ENCODE assay signal across 8 cellular contexts in genomic region chr11:38791346-38791961, GRCh38.
DNase-seq lines count a peak whose midpoint lies in the region; ATAC-seq and TF ChIP-seq lines count a peak whose summit lies in the region.

No MANE protein-coding gene starts in this region.

- DNase-seq in BJ (ENCODE audit: low read depth) (peak; percentile 3), NCI-H460 (ENCODE audit: extremely low read depth, low read depth) (peak; percentile 51), astrocyte of the spinal cord (ENCODE audit: low read depth, low spot score) (peak; percentile 75), islet precursor cell (peak; percentile 54), tibial nerve (ENCODE audit: low spot score in 2 of 2) (peak in 1 of 2 donors; percentile 67)
- no peak for DNase-seq in activated CD4-positive, CD25-positive, alpha-beta regulatory T cell (lab: John Stamatoyannopoulos, UW)

- TF ChIP-seq POLR2A in tibial nerve (IDR thresholded peaks at IDR 0.05) = no peak

- H3K36me3 ChIP-seq in BJ (ENCODE audit: control insufficient read depth, insufficient read depth, low read length) = no peaks in the 10 kb centered on the region
- H3K36me3 ChIP-seq in tibial nerve = no peaks in the 10 kb centered on the region

- CTCF ChIA-PET in BJ (lab: Yijun Ruan, JAX) = interaction anchor here (0.5 to 1.8 kb wide), 15 partner anchors 12 to 1377 kb away, joined by 3 to 8 read pairs (median 4); no protein-coding TSS in a partner anchor

- ATAC-seq in GM18511 (IDR thresholded peaks at IDR 0.05; ENCODE audit: unreplicated experiment) = peak; percentile 80
- ATAC-seq in HG03280 (IDR thresholded peaks at IDR 0.05; ENCODE audit: unreplicated experiment) = peak; percentile 77

- H3K27ac ChIP-seq in tibial nerve = no peak overlapping the region

- POLR2A ChIA-PET in BJ (lab: Charles Lee) = no interaction called here

- no peak overlapping the region for H3K4me3 ChIP-seq in BJ (ENCODE audit: low read depth, low read length)
- H3K4me3 ChIP-seq in astrocyte of the spinal cord (ENCODE audit: low read depth, low read length) = no peak overlapping the region
- no peak overlapping the region for H3K4me3 ChIP-seq in tibial nerve

- H3K9me3 ChIP-seq in tibial nerve = no peaks in the 10 kb centered on the region

- TF ChIP-seq CTCF in BJ (IDR thresholded peaks at IDR 0.05; ENCODE audit: insufficient read depth, low read depth, low read length) (peak; percentile 77), astrocyte of the spinal cord (IDR thresholded peaks at IDR 0.05; ENCODE audit: low read depth, low read length) (peak; percentile 77), tibial nerve (IDR thresholded peaks at IDR 0.05) (peak; percentile 63 to 70 (median 65))

- no peaks in the 10 kb centered on the region for H3K27me3 ChIP-seq in BJ (ENCODE audit: control insufficient read depth, insufficient read depth, low read length)
- H3K27me3 ChIP-seq in tibial nerve = no peaks in the 10 kb centered on the region

- in situ Hi-C loops in astrocyte of the spinal cord (cut with HindIII; ENCODE audit: low sequenced_read_pairs) = no loop called here

- 34 to 35% methylated on average over 4 of the region's 4 CpGs for WGBS in tibial nerve, 2 donors

- no peaks in the 10 kb centered on the region for H3K4me1 ChIP-seq in tibial nerve

- TF ChIP-seq EP300 in tibial nerve (IDR thresholded peaks at IDR 0.05) = no peak

Comparison
In these comparisons a context has a peak if more than half of its experiments do, and no peak if none do; other contexts are left out.
1. DNase-seq: peak in BJ (single experiment), NCI-H460 (single experiment), astrocyte of the spinal cord (single experiment) and islet precursor cell (single experiment); none in activated CD4-positive, CD25-positive, alpha-beta regulatory T cell (0 of 4).
2. Peak in every context shown above with its lines, with median percentiles within 50 percentile points of each other: CTCF ChIP-seq.